12 cellular contexts compared by ENCODE assay signal in the genomic region with DNA sequence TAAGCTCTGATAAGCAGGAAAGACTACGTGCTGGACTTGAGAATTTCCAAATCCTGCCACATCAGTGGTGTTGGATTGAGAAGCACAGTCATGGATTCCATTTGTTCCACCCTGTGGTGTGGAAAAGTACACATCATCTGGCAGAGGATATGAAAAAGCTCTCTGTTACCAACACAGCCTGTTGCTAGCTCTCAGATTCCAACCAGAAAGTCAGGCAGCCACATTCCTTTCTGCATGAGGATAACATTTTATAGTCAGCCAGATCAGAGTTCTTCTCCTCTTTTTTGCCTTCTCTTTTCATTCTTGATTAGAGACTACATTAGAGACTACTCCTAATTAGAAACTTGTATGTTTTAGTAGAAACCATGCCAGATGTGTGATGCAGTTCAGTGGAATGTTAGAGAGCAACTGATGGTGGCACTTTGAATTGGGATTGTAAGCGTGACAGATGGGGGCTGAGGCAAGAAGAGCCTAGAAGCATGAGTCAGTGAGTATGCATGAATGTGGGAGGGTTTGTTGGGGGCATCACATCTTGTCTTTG.
DNase-seq lines count a peak whose midpoint lies in the region; ATAC-seq and TF ChIP-seq lines count a peak whose summit lies in the region.
"Had no signal": no experiment of that assay in that cellular context is flagged by ENCODE, and none has a peak within 500 bp of the region (broad histone marks: within the 10 kb centered on the region; RNA-seq: fewer than 3 reads in every experiment).

No MANE protein-coding gene starts in this region.

- in situ Hi-C loops in GM13976 (cut with MboI; ENCODE audit: low sequenced_read_pairs, unreplicated experiment), result no loop called here

- H3K79me2 ChIP-seq in SK-N-SH (ENCODE audit: insufficient read depth), result no peaks in the 10 kb centered on the region

- H3K9me3 Mint-ChIP-seq in Calu3 (ENCODE audit: low read depth, unreplicated experiment) (peaks cover 2% of the 10 kb centered on the region), progenitor cell of endocrine pancreas (ENCODE audit: low read depth) (peaks cover 13% of the 10 kb centered on the region)
- H3K9me3 Mint-ChIP-seq: activated naive CD8-positive, alpha-beta T cell treated with anti-CD3 and anti-CD28 coated beads, Interleukin-2, amount 50 U/mL, for 24 hours; T-helper 1 cell treated with Interleukin-12 subunit alpha and Interleukin-12 subunit beta and Interleukin-4 antibody, amounts not matched to agents 30 μg/mL and 1 μg/mL, for 36 hours had no signal

- H3K27me3 ChIP-seq in SK-N-SH (ENCODE audit: insufficient read depth), result no peaks in the 10 kb centered on the region

- H2AFZ ChIP-seq in SK-N-SH (ENCODE audit: low read depth), result no peak overlapping the region

- 0% methylated on average over 2 of the region's 2 CpGs for WGBS in SK-N-SH (ENCODE audit: low lambda C conversion rate)

- H3K4me3 Mint-ChIP-seq in Calu3 (ENCODE audit: low read depth, unreplicated experiment) (no peak overlapping the region), progenitor cell of endocrine pancreas (ENCODE audit: low read depth) (no peak overlapping the region)
- H3K4me3 Mint-ChIP-seq: activated naive CD8-positive, alpha-beta T cell treated with anti-CD3 and anti-CD28 coated beads, Interleukin-2, amount 50 U/mL, for 24 hours; naive B cell; T-helper 1 cell treated with Interleukin-12 subunit alpha and Interleukin-12 subunit beta and Interleukin-4 antibody, amounts not matched to agents 30 μg/mL and 1 μg/mL, for 36 hours had no signal

- no peaks in the 10 kb centered on the region for H3K27me3 Mint-ChIP-seq in Calu3 (ENCODE audit: unreplicated experiment)
- H3K27me3 Mint-ChIP-seq in progenitor cell of endocrine pancreas, result peaks cover 7% of the 10 kb centered on the region

- peak overlapping the region in 1 of 2 experiments; percentile 76; a peak in 2 of 4 replicates for H3K27ac ChIP-seq in SK-N-SH (ENCODE audit: low read depth in 2 of 2, low read length in 1 of 2)

- peaks cover 4% of the 10 kb centered on the region for H3K36me3 Mint-ChIP-seq in Calu3 (ENCODE audit: insufficient read depth, unreplicated experiment)
- peaks cover 1% of the 10 kb centered on the region for H3K36me3 Mint-ChIP-seq in progenitor cell of endocrine pancreas (ENCODE audit: insufficient read depth)
- H3K36me3 Mint-ChIP-seq: naive B cell had no signal

- H3K4me1 ChIP-seq in SK-N-SH (ENCODE audit: control insufficient read depth in 1 of 2, insufficient read depth in 2 of 2, low read depth in 1 of 2, low read length in 1 of 2), result 0 out of 4 replicates have a peak, but pooled peaks cover 0 to 7% of the 10 kb centered on the region in 2 experiments

- H4K20me1 ChIP-seq in SK-N-SH (ENCODE audit: insufficient read depth), result no peaks in the 10 kb centered on the region

- peaks cover 26% of the 10 kb centered on the region for H3F3A ChIP-seq in SK-N-SH (replicated peaks; ENCODE audit: insufficient read depth)

- POLR2A ChIA-PET in SK-N-SH (lab: Yijun Ruan, JAX), result no interaction called here

- no peaks in the 10 kb centered on the region for H3K9me3 ChIP-seq in SK-N-SH

- peak overlapping the region; percentile 54 for H3K27ac Mint-ChIP-seq in Calu3 (ENCODE audit: unreplicated experiment)
- peak overlapping the region; percentile 0 for H3K27ac Mint-ChIP-seq in progenitor cell of endocrine pancreas
- H3K27ac Mint-ChIP-seq: activated naive CD8-positive, alpha-beta T cell treated with anti-CD3 and anti-CD28 coated beads, Interleukin-2, amount 50 U/mL, for 24 hours; T-helper 1 cell treated with Interleukin-12 subunit alpha and Interleukin-12 subunit beta and Interleukin-4 antibody, amounts not matched to agents 30 μg/mL and 1 μg/mL, for 36 hours had no signal

- no peak for TF ChIP-seq CTCF in Calu3 (IDR thresholded peaks at IDR 0.05; ENCODE audit: unreplicated experiment)
- TF ChIP-seq CTCF in SK-N-SH (IDR thresholded peaks at IDR 0.05), result no peak
- no peak for TF ChIP-seq CTCF in progenitor cell of endocrine pancreas (IDR thresholded peaks at IDR 0.05; ENCODE audit: unreplicated experiment)
- no peak for TF ChIP-seq CTCF in GM13976 (IDR thresholded peaks at IDR 0.05; ENCODE audit: borderline replicate concordance, control extremely low read depth, extremely low read depth, insufficient read depth, missing control alignments)

- H3K9me2 ChIP-seq in SK-N-SH, result no peaks in the 10 kb centered on the region

- peak in 1 of 2 experiments; percentile 13; a peak in 1 of 4 replicates for TF ChIP-seq EP300 in SK-N-SH (IDR thresholded peaks at IDR 0.05; ENCODE audit: borderline replicate concordance in 1 of 2, low read depth in 1 of 2, low read length in 1 of 2)

- no peak for ATAC-seq in GM19452 (IDR thresholded peaks at IDR 0.05; ENCODE audit: unreplicated experiment)
- ATAC-seq: activated naive CD8-positive, alpha-beta T cell treated with anti-CD3 and anti-CD28 coated beads, Interleukin-2, amount 50 U/mL, for 24 hours; K562 had no signal

- CTCF ChIA-PET in Calu3 (lab: Charles Lee), result interaction anchor here (1.2 kb wide), 1 partner anchor 305 kb away, joined by 5 read pairs; no protein-coding TSS in a partner anchor
- CTCF ChIA-PET in SK-N-SH (lab: Yijun Ruan, JAX), result no interaction called here

- no TSS peak for BruUV-seq in Calu3 (replicated peaks; lab: Mats Ljungman, UMichigan)

- no peak for TF ChIP-seq RAD21 in SK-N-SH (IDR thresholded peaks at IDR 0.05; ENCODE audit: low read length)

- DNase-seq in Calu3 (peak; percentile 19), SK-N-SH (no peak), glomerular visceral epithelial cell (ENCODE audit: extremely low spot score) (peak; percentile 60), progenitor cell of endocrine pancreas (ENCODE audit: low spot score, unreplicated experiment) (no peak), SHP77 (lab: John Stamatoyannopoulos, UW) (no peak), GM13976 (ENCODE audit: low spot score) (no peak), posterior vena cava (ENCODE audit: low spot score) (no peak)
- DNase-seq: activated naive CD8-positive, alpha-beta T cell treated with anti-CD3 and anti-CD28 coated beads, Interleukin-2, amount 50 U/mL, for 24 hours; naive B cell had no signal

- H3K4me1 Mint-ChIP-seq in Calu3 (ENCODE audit: low read depth, unreplicated experiment) (peaks cover 39% of the 10 kb centered on the region), progenitor cell of endocrine pancreas (ENCODE audit: low read depth) (peaks cover 12% of the 10 kb centered on the region)
- H3K4me1 Mint-ChIP-seq: activated naive CD8-positive, alpha-beta T cell treated with anti-CD3 and anti-CD28 coated beads, Interleukin-2, amount 50 U/mL, for 24 hours; naive B cell had no signal

- intact Hi-C loops in Calu3 (cut with micrococcal nuclease; ENCODE audit: unreplicated experiment), result no loop called here
- intact Hi-C loops in posterior vena cava (cut with DNase I), result loop anchor here in 1 of 2 donors (10.0 kb wide), 1 partner anchor 66 kb away; no protein-coding TSS in a partner anchor

- H3K4me3 ChIP-seq in SK-N-SH (ENCODE audit: low read depth in 2 of 2, low read length in 1 of 2), result no peak overlapping the region
- H3K4me3 ChIP-seq: K562 had no signal

- H3K9ac ChIP-seq in SK-N-SH, result peak overlapping the region; percentile 37; the same call in 1 of the 2 replicates

- no peaks in the 10 kb centered on the region for H3K36me3 ChIP-seq in SK-N-SH (replicated peaks in 1 of 2; ENCODE audit: control insufficient read depth in 1 of 2, insufficient read depth in 2 of 2, low read length in 1 of 2)

- H3K4me2 ChIP-seq in SK-N-SH, result no peak overlapping the region; the same call in 1 of the 2 replicates

TF ChIP-seq in SK-N-SH, 30 proteins besides CTCF, POLR2A, EP300 and RAD21 (continues in another document):
- TF ChIP-seq MXI1 (IDR thresholded peaks at IDR 0.05; ENCODE audit: low read depth, low read length) (no peak), FOSL2 (IDR thresholded peaks at IDR 0.05; ENCODE audit: borderline replicate concordance, low read depth) (peak; percentile 14; the same call in 1 of the 2 replicates), NRF1 (IDR thresholded peaks at IDR 0.05; ENCODE audit: low read depth, low read length) (no peak), MEF2A (IDR thresholded peaks at IDR 0.05; ENCODE audit: borderline replicate concordance, low read depth) (no peak), SIN3A (IDR thresholded peaks at IDR 0.05; ENCODE audit: borderline replicate concordance, low read depth, low read length) (no peak), RFX5 (IDR thresholded peaks at IDR 0.05; ENCODE audit: low read length) (no peak), SMC3 (IDR thresholded peaks at IDR 0.05; ENCODE audit: low read depth, low read length) (no peak), EZH2phosphoT487 (IDR thresholded peaks at IDR 0.05; ENCODE audit: borderline replicate concordance, low read depth) (no peak), USF2 (IDR thresholded peaks at IDR 0.05; ENCODE audit: borderline replicate concordance, low read depth, low read length) (no peak), TEAD4 (IDR thresholded peaks at IDR 0.05; ENCODE audit: borderline replicate concordance, insufficient read depth) (no peak), RCOR1 (IDR thresholded peaks at IDR 0.05; ENCODE audit: low read length) (no peak), TCF12 (IDR thresholded peaks at IDR 0.05) (peak; percentile 62; the same call in 1 of the 2 replicates), FOXM1 (IDR thresholded peaks at IDR 0.05; ENCODE audit: low read depth) (no peak), GATA2 (CRISPR knock-in tag; IDR thresholded peaks at IDR 0.05) (no peak), CHD2 (IDR thresholded peaks at IDR 0.05; ENCODE audit: low read length, partially characterized antibody) (no peak), NFIC (IDR thresholded peaks at IDR 0.05; ENCODE audit: borderline replicate concordance) (no peak), YY1 (IDR thresholded peaks at IDR 0.05; ENCODE audit: low read depth) (no peak)

Comparison
In these comparisons a context has a peak if more than half of its experiments do, and no peak if none do; other contexts are left out.
1. DNase-seq: peak in Calu3 (single experiment) and glomerular visceral epithelial cell (single experiment); none in SK-N-SH (single experiment), progenitor cell of endocrine pancreas (single experiment), SHP77 (0 of 2), GM13976 (single experiment) and posterior vena cava (single experiment).